Comparison of ENCODE assay signal across 10 cellular contexts in genomic region chr16:79437764-79438728, GRCh38.
A peak's percentile ranks its signal among the peaks of the same experiment; 100 is the strongest.
DNase-seq lines count a peak whose midpoint lies in the region; ATAC-seq, FAIRE-seq and TF ChIP-seq lines count a peak whose summit lies in the region.
"Had no signal": no experiment of that assay in that cellular context is flagged by ENCODE, and none has a peak within 500 bp of the region (broad histone marks: within the 10 kb centered on the region; RNA-seq: fewer than 3 reads in every experiment).

No MANE protein-coding gene starts in this region.

- H3K9ac ChIP-seq in astrocyte (ENCODE audit: low read length) (peak overlapping the region; percentile 9), neural progenitor cell (no peak overlapping the region)

- no peak overlapping the region for H3K4me3 Mint-ChIP-seq in astrocyte (ENCODE audit: unreplicated experiment)
- peak overlapping the region; percentile 75 for H3K4me3 Mint-ChIP-seq in neural progenitor cell

- H2AFZ ChIP-seq in astrocyte (ENCODE audit: low read depth, low read length) (peak overlapping the region; percentile 52), neural progenitor cell (replicated peaks) (peak overlapping the region; percentile 60)

- peak overlapping the region; percentile 84 for H3K27ac Mint-ChIP-seq in astrocyte (ENCODE audit: unreplicated experiment)
- peak overlapping the region; percentile 99 for H3K27ac Mint-ChIP-seq in neural progenitor cell
- no peak overlapping the region for H3K27ac Mint-ChIP-seq in activated naive CD4-positive, alpha-beta T cell treated with anti-CD3 and anti-CD28 coated beads, Interleukin-2, amount 50 U/mL, for 72 hours

- no peaks in the 10 kb centered on the region for H3K36me3 ChIP-seq in astrocyte (ENCODE audit: insufficient read depth, low read length)
- no peaks in the 10 kb centered on the region for H3K36me3 ChIP-seq in heart right ventricle
- H3K36me3 ChIP-seq in neural progenitor cell = no peaks in the 10 kb centered on the region
- H3K36me3 ChIP-seq in vagina = no peaks in the 10 kb centered on the region

- no peaks in the 10 kb centered on the region for H3K36me3 Mint-ChIP-seq in astrocyte (ENCODE audit: low read depth, unreplicated experiment)
- H3K36me3 Mint-ChIP-seq in neural progenitor cell = peaks cover 3% of the 10 kb centered on the region
- H3K36me3 Mint-ChIP-seq in activated naive CD4-positive, alpha-beta T cell treated with anti-CD3 and anti-CD28 coated beads, Interleukin-2, amount 50 U/mL, for 72 hours = no peaks in the 10 kb centered on the region

- H4K20me1 ChIP-seq in astrocyte (ENCODE audit: insufficient read depth, low read length) (no peaks in the 10 kb centered on the region), neural progenitor cell (ENCODE audit: low read depth) (no peaks in the 10 kb centered on the region)

- H3K79me2 ChIP-seq in astrocyte (ENCODE audit: insufficient read depth, low read length) = no peaks in the 10 kb centered on the region
- H3K79me2 ChIP-seq in neural progenitor cell (ENCODE audit: low read depth) = no peaks in the 10 kb centered on the region

- in situ Hi-C loops in ACHN (cut with HindIII; ENCODE audit: low pct_ligation_motif_present, low pct_unique_long_range_greater_than_20kb, low sequenced_read_pairs) = no loop called here

- intact Hi-C loops in heart right ventricle (cut with DNase I) (loop anchor here in 2 of 10 donors (10.0 kb wide), 2 partner anchors 147 to 157 kb away; no protein-coding TSS in a partner anchor), vagina (cut with DNase I) (no loop called here)

- H3K4me1 ChIP-seq in astrocyte (ENCODE audit: insufficient read depth, low read length) (peaks cover 4% of the 10 kb centered on the region), heart right ventricle (peaks cover 0 to 40% (median 17%) of the 10 kb centered on the region in 9 donors), neural progenitor cell (peaks cover 18% of the 10 kb centered on the region), vagina (peaks cover 8% of the 10 kb centered on the region)

- ATAC-seq in heart right ventricle = peak; percentile 49 to 86 (median 69)
- ATAC-seq in HG03097 (IDR thresholded peaks at IDR 0.05; ENCODE audit: low FRiP score, unreplicated experiment) = no peak
- ATAC-seq in activated naive CD4-positive, alpha-beta T cell treated with anti-CD3 and anti-CD28 coated beads, Interleukin-2, amount 50 U/mL, for 72 hours = no peak

- H3F3A ChIP-seq in neural progenitor cell (ENCODE audit: low read depth) = peaks cover 18% of the 10 kb centered on the region

- H3K9me3 Mint-ChIP-seq in astrocyte (ENCODE audit: unreplicated experiment) (peaks cover 2% of the 10 kb centered on the region), neural progenitor cell (peaks cover 4% of the 10 kb centered on the region)
- no peaks in the 10 kb centered on the region for H3K9me3 Mint-ChIP-seq in activated naive CD4-positive, alpha-beta T cell treated with anti-CD3 and anti-CD28 coated beads, Interleukin-2, amount 50 U/mL, for 72 hours

- H3K4me2 ChIP-seq in astrocyte (ENCODE audit: low read length) (peak overlapping the region; percentile 81), neural progenitor cell (peak overlapping the region; percentile 70)

- DNase-seq in ACHN (peak; percentile 51), astrocyte (ENCODE audit: low read depth) (peak; percentile 0), heart right ventricle (peak in 1 of 2 donors; percentile 48), neural progenitor cell (ENCODE audit: low spot score) (peak; percentile 71), AG20443 (ENCODE audit: low spot score) (no peak), vagina (ENCODE audit: extremely low spot score in 2 of 2) (no peak)
- no peak for DNase-seq in activated naive CD4-positive, alpha-beta T cell treated with anti-CD3 and anti-CD28 coated beads, Interleukin-2, amount 50 U/mL, for 72 hours (ENCODE audit: low spot score in 2 of 2)
- DNase-seq: activated CD8-positive, alpha-beta memory T cell treated with anti-CD3 and anti-CD28 coated beads for 24 hours; NCI-H187 treated with DMSO at 0.1 percent for 48 hours had no signal

- FAIRE-seq in astrocyte (lab: Jason Lieb, UNC) = no peak

- peaks cover 15% of the 10 kb centered on the region for H3K4me1 Mint-ChIP-seq in astrocyte (ENCODE audit: low read depth, unreplicated experiment)
- H3K4me1 Mint-ChIP-seq in neural progenitor cell = peaks cover 62% of the 10 kb centered on the region

- H3K4me3 ChIP-seq in astrocyte (ENCODE audit: insufficient read depth, low read depth, low read length) = peak overlapping the region; percentile 17
- H3K4me3 ChIP-seq in heart right ventricle = peak overlapping the region in 7 of 10 donors; percentile 14 to 35 (median 21)
- peak overlapping the region; percentile 4 for H3K4me3 ChIP-seq in neural progenitor cell
- peak overlapping the region in 1 of 2 donors; percentile 17 for H3K4me3 ChIP-seq in vagina

- WGBS in heart right ventricle, 2 donors = 28 to 30% methylated on average over 31 of the region's 31 CpGs

- H3K27me3 Mint-ChIP-seq in astrocyte (ENCODE audit: low read depth, unreplicated experiment) = no peaks in the 10 kb centered on the region
- peaks cover 12% of the 10 kb centered on the region for H3K27me3 Mint-ChIP-seq in neural progenitor cell (ENCODE audit: insufficient read depth, low read depth)

- H3K27me3 ChIP-seq in astrocyte (ENCODE audit: insufficient read depth, low read length) (no peaks in the 10 kb centered on the region), heart right ventricle (no peaks in the 10 kb centered on the region), neural progenitor cell (no peaks in the 10 kb centered on the region), vagina (no peaks in the 10 kb centered on the region)

- H3K27ac ChIP-seq in astrocyte (ENCODE audit: low read depth, low read length) (peak overlapping the region; percentile 19), heart right ventricle (peak overlapping the region in 8 of 10 donors; percentile 20 to 71 (median 48)), neural progenitor cell (no peak overlapping the region), vagina (no peak overlapping the region)

- H3K9me3 ChIP-seq in astrocyte (ENCODE audit: insufficient read depth, low read depth, low read length) (no peaks in the 10 kb centered on the region), heart right ventricle (no peaks in the 10 kb centered on the region), neural progenitor cell (ENCODE audit: low read depth) (no peaks in the 10 kb centered on the region), vagina (no peaks in the 10 kb centered on the region)

- TF ChIP-seq CTCF in astrocyte (IDR thresholded peaks at IDR 0.05; ENCODE audit: insufficient read depth, low read depth, low read length) (no peak), heart right ventricle (IDR thresholded peaks at IDR 0.05) (no peak), neural progenitor cell (IDR thresholded peaks at IDR 0.05) (no peak), vagina (IDR thresholded peaks at IDR 0.05) (no peak)

- TF ChIP-seq POLR2A in vagina (IDR thresholded peaks at IDR 0.05) = no peak

Comparison
In these comparisons a context has a peak if more than half of its experiments do, and no peak if none do; other contexts are left out.
1. DNase-seq: peak in ACHN (single experiment), astrocyte (single experiment) and neural progenitor cell (single experiment); none in AG20443 (single experiment), activated naive CD4-positive, alpha-beta T cell treated with anti-CD3 and anti-CD28 coated beads, Interleukin-2, amount 50 U/mL, for 72 hours (0 of 2) and vagina (0 of 2).
2. H3K27ac ChIP-seq: peak in astrocyte (single experiment) and heart right ventricle (8 of 10); none in neural progenitor cell (single experiment) and vagina (single experiment).
3. H3K27ac Mint-ChIP-seq: peak in astrocyte (single experiment) and neural progenitor cell (single experiment); none in activated naive CD4-positive, alpha-beta T cell treated with anti-CD3 and anti-CD28 coated beads, Interleukin-2, amount 50 U/mL, for 72 hours (0 of 2).
4. ATAC-seq: peak in heart right ventricle (8 of 8); none in HG03097 (single experiment) and activated naive CD4-positive, alpha-beta T cell treated with anti-CD3 and anti-CD28 coated beads, Interleukin-2, amount 50 U/mL, for 72 hours (0 of 2).